8 cellular contexts compared by ENCODE assay signal in genomic region chr7:26278769-26279168, GRCh38. TPM values are rescaled to one million over a fixed set of nuclear protein-coding genes. Genes with fewer than 3 reads are reported as not detected.
DNase-seq lines count a peak whose midpoint lies in the region; ATAC-seq and TF ChIP-seq lines count a peak whose summit lies in the region.

No MANE protein-coding gene starts in this region.

- DNase-seq in Daoy (ENCODE audit: low read depth): peak; percentile 43
- peak; percentile 29 for DNase-seq in KG1 (lab: John Stamatoyannopoulos, UW)
- DNase-seq in T-helper 2 cell treated with Interferon-gamma antibody and Interleukin-4, amounts not matched to agents 5 μg/mL and 100 μg/mL, for 36 hours (ENCODE audit: low spot score): no peak
- no peak for DNase-seq in lower lobe of right lung
- no peak for DNase-seq in progenitor cell of endocrine pancreas (ENCODE audit: low spot score, unreplicated experiment)
- DNase-seq in NCI-H2227 treated with DMSO at 0.1 percent for 48 hours (lab: John Stamatoyannopoulos, UW): no peak
- DNase-seq in putamen (ENCODE audit: low spot score): no peak
- DNase-seq in DMS79 (lab: John Stamatoyannopoulos, UW): no peak

- TF ChIP-seq CTCF in lower lobe of right lung (IDR thresholded peaks at IDR 0.05) (peak; percentile 41), progenitor cell of endocrine pancreas (IDR thresholded peaks at IDR 0.05; ENCODE audit: unreplicated experiment) (no peak)

- no peaks in the 10 kb centered on the region for H3K27me3 Mint-ChIP-seq in T-helper 2 cell treated with Interferon-gamma antibody and Interleukin-4, amounts not matched to agents 5 μg/mL and 100 μg/mL, for 36 hours (ENCODE audit: low read depth)
- no peaks in the 10 kb centered on the region for H3K27me3 Mint-ChIP-seq in progenitor cell of endocrine pancreas

- no peak overlapping the region for H3K4me3 ChIP-seq in lower lobe of right lung

- no peak overlapping the region for H3K27ac ChIP-seq in lower lobe of right lung

- no peaks in the 10 kb centered on the region for H3K36me3 ChIP-seq in lower lobe of right lung

- peak overlapping the region; percentile 49 for H3K4me3 Mint-ChIP-seq in T-helper 2 cell treated with Interferon-gamma antibody and Interleukin-4, amounts not matched to agents 5 μg/mL and 100 μg/mL, for 36 hours
- no peak overlapping the region for H3K4me3 Mint-ChIP-seq in progenitor cell of endocrine pancreas (ENCODE audit: low read depth)

- H3K9me3 ChIP-seq in lower lobe of right lung: no peaks in the 10 kb centered on the region

- peak; percentile 64 to 75 for ATAC-seq in lower lobe of right lung

- intact Hi-C loops in lower lobe of right lung (cut with DNase I): no loop called here

- H3K36me3 Mint-ChIP-seq in T-helper 2 cell treated with Interferon-gamma antibody and Interleukin-4, amounts not matched to agents 5 μg/mL and 100 μg/mL, for 36 hours (ENCODE audit: low read depth): no peaks in the 10 kb centered on the region
- H3K36me3 Mint-ChIP-seq in progenitor cell of endocrine pancreas (ENCODE audit: insufficient read depth): no peaks in the 10 kb centered on the region

- H3K9me3 Mint-ChIP-seq in T-helper 2 cell treated with Interferon-gamma antibody and Interleukin-4, amounts not matched to agents 5 μg/mL and 100 μg/mL, for 36 hours: no peaks in the 10 kb centered on the region
- no peaks in the 10 kb centered on the region for H3K9me3 Mint-ChIP-seq in progenitor cell of endocrine pancreas (ENCODE audit: low read depth)

- H3K27ac Mint-ChIP-seq in T-helper 2 cell treated with Interferon-gamma antibody and Interleukin-4, amounts not matched to agents 5 μg/mL and 100 μg/mL, for 36 hours: no peak overlapping the region
- no peak overlapping the region for H3K27ac Mint-ChIP-seq in progenitor cell of endocrine pancreas

- no peaks in the 10 kb centered on the region for H3K27me3 ChIP-seq in lower lobe of right lung (ENCODE audit: low read depth)

- peaks cover 16% of the 10 kb centered on the region for H3K4me1 Mint-ChIP-seq in T-helper 2 cell treated with Interferon-gamma antibody and Interleukin-4, amounts not matched to agents 5 μg/mL and 100 μg/mL, for 36 hours (ENCODE audit: low read depth)
- H3K4me1 Mint-ChIP-seq in progenitor cell of endocrine pancreas (ENCODE audit: low read depth): no peaks in the 10 kb centered on the region

- no peaks in the 10 kb centered on the region for H3K4me1 ChIP-seq in lower lobe of right lung

RNA-seq across cellular contexts. Expression of gene SNX10, which starts 12.9 kb away (rescaled TPM):
- total RNA-seq in Daoy (2014; rRNA removed; shearing (Covaris generic)): 54.2 and 66.5 TPM in 2 replicates
- total RNA-seq in lower lobe of right lung: 85.1 TPM
- 9.2 and 10.0 TPM in 2 replicates for total RNA-seq in progenitor cell of endocrine pancreas

Comparison
In these comparisons a context has a peak if more than half of its experiments do, and no peak if none do; other contexts are left out.
1. DNase-seq: peak in Daoy (single experiment) and KG1 (single experiment); none in T-helper 2 cell treated with Interferon-gamma antibody and Interleukin-4, amounts not matched to agents 5 μg/mL and 100 μg/mL, for 36 hours (single experiment), lower lobe of right lung (single experiment), progenitor cell of endocrine pancreas (single experiment), NCI-H2227 treated with DMSO at 0.1 percent for 48 hours (single experiment), putamen (single experiment) and DMS79 (single experiment).